12 cellular contexts compared by ENCODE assay signal in the genomic region with DNA sequence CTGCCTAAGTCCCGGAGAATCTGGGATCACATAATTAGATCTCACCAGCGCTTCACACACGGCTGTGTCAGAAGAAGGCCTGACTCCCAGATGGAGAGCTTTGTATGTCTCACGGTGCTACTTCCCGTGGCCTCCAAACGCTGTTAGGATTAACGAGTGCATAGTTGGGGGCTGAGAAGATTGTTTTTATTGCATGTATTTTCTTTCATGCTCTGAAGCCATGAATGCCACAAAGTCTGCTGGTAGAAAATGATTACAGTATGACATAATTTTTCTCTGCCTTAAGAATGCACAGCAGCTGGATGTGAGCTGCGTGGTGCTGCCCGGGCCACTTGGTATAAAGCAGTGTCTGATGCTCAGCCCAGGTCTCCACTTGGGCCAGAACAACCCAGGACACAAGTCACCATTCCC.
DNase-seq lines count a peak whose midpoint lies in the region; ATAC-seq and TF ChIP-seq lines count a peak whose summit lies in the region.
"Had no signal": no experiment of that assay in that cellular context is flagged by ENCODE, and none has a peak within 500 bp of the region (broad histone marks: within the 10 kb centered on the region; RNA-seq: fewer than 3 reads in every experiment).

No MANE protein-coding gene starts in this region.

- H3K4me1 ChIP-seq in SJSA1 (replicated peaks), result peaks cover 21% of the 10 kb centered on the region

- H3K27ac ChIP-seq in SJSA1, result peak overlapping the region; percentile 72

- no peaks in the 10 kb centered on the region; the same call in 1 of the 2 replicates for H3K9me3 ChIP-seq in SJSA1 (replicated peaks)

- POLR2A ChIA-PET in T-cell (lab: Charles Lee), result no interaction called here

- H3K27me3 Mint-ChIP-seq in T-cell, result no peaks in the 10 kb centered on the region

- peak; percentile 99 for DNase-seq in EH (ENCODE audit: low read depth)
- DNase-seq in SJSA1 (ENCODE audit: low read depth in 1 of 2, low spot score in 2 of 2), result peak; percentile 86 to 92
- peak; percentile 50 for DNase-seq in fibroblast of pulmonary artery (ENCODE audit: low read depth)
- peak; percentile 55 for DNase-seq in retinal pigment epithelial cell (ENCODE audit: low read depth)
- no peak for DNase-seq in T-cell
- no peak for DNase-seq in activated gamma-delta T cell treated with Interleukin-2 at 50 U/mL for 16 hours
- no peak for DNase-seq in Ammon's horn (ENCODE audit: low spot score)
- DNase-seq: activated CD4-positive, alpha-beta T cell treated with anti-CD3 and anti-CD28 coated beads, Interleukin-2, amount 50 U/mL, for 1 hour; DMS153; NCI-H1436 had no signal

- H3K4me3 ChIP-seq in SJSA1 (no peak overlapping the region), fibroblast of pulmonary artery (replicated peaks; ENCODE audit: low read depth, low read length) (no peak overlapping the region), retinal pigment epithelial cell (ENCODE audit: low read length) (no peak overlapping the region)

- no peaks in the 10 kb centered on the region for H3K27me3 ChIP-seq in SJSA1 (replicated peaks)

- H3K36me3 ChIP-seq in SJSA1, result peaks cover 10% of the 10 kb centered on the region; the same call in 1 of the 2 replicates

- H3K27ac Mint-ChIP-seq in T-cell, result no peak overlapping the region

- H3K9me3 Mint-ChIP-seq in T-cell, result peaks cover 15 to 29% (median 15%) of the 10 kb centered on the region in 3 donors

- H3K4me1 Mint-ChIP-seq in T-cell, result no peaks in the 10 kb centered on the region

- no peak overlapping the region for H3K4me3 Mint-ChIP-seq in T-cell
- H3K4me3 Mint-ChIP-seq: neural crest cell had no signal

- peaks cover 22% of the 10 kb centered on the region for H3K36me3 Mint-ChIP-seq in T-cell

- CTCF ChIA-PET in T-cell (lab: Charles Lee), result no interaction called here

- no peak for TF ChIP-seq CTCF in fibroblast of pulmonary artery (IDR thresholded peaks at IDR 0.05; ENCODE audit: low read length, missing control alignments)
- TF ChIP-seq CTCF in retinal pigment epithelial cell (conservative IDR thresholded peaks at IDR 0.05; ENCODE audit: low read depth, low read length), result no peak

- ATAC-seq in T-cell (replicated peaks in 1 of 4) (no peak), HG03135 (IDR thresholded peaks at IDR 0.05; ENCODE audit: unreplicated experiment) (no peak)

Comparison
In these comparisons a context has a peak if more than half of its experiments do, and no peak if none do; other contexts are left out.
1. DNase-seq: peak in EH (single experiment), SJSA1 (2 of 2), fibroblast of pulmonary artery (single experiment) and retinal pigment epithelial cell (single experiment); none in T-cell (0 of 34), activated gamma-delta T cell treated with Interleukin-2 at 50 U/mL for 16 hours (single experiment) and Ammon's horn (single experiment).